Comparison of ENCODE assay signal across 21 cellular contexts in the genomic region with DNA sequence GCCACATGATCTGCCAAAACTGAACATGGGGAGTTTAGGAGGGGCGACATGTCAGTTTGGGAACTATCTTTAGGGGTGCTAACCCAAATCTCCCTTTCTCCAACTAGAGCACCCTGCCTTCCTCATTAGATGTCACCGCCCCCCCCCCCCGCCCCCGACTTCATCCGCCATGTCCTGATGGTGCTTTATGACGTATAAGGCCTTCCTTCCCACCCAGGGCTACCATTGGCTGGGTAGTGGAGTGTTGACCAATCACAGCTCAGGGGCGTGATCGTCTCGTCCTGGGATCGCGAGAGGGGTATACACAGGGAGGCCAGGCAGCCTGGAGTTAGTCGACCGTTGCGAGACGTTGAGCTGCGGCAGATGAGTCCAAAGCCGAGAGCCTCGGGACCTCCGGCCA. TPM values are rescaled to one million over a fixed set of nuclear protein-coding genes. Genes with fewer than 3 reads are reported as not detected.
"Had no signal": no experiment of that assay in that cellular context is flagged by ENCODE, and none has a peak within 500 bp of the region (broad histone marks: within the 10 kb centered on the region; RNA-seq: fewer than 3 reads in every experiment).

Gene VCY1B, plus strand, starts transcription at position 301 of the 400 bp plus-strand sequence. Its CDS starts 63 bp downstream, at position 364.

RNA-seq across cellular contexts. Expression of gene VCY1B, which starts in this region (rescaled TPM):
- total RNA-seq: activated naive CD4-positive, alpha-beta T cell treated with anti-CD3 and anti-CD28 coated beads for 36 hours; activated naive CD4-positive, alpha-beta T cell treated with anti-CD3 and anti-CD28 coated beads, Interleukin-2, amount 50 U/mL, for 72 hours; activated naive CD8-positive, alpha-beta T cell treated with anti-CD3 and anti-CD28 coated beads for 36 hours; activated naive CD8-positive, alpha-beta T cell treated with anti-CD3 and anti-CD28 coated beads, Interleukin-2, amount 10 ng/mL, durations not matched to agents 7 days and 5 days; activated T-cell treated with anti-CD3 and anti-CD28 coated beads, Interleukin-2, amount 50 U/mL, for 4 hours; activated T-cell treated with anti-CD3 and anti-CD28 coated beads, Interleukin-2, amount 50 U/mL, for 72 hours; activated T-helper 1 cell treated with anti-CD3 and anti-CD28 coated beads, Interleukin-12 subunit alpha, Interleukin-12 subunit beta, Interleukin-2, Interleukin-4 antibody, amounts not matched to agents 30 ng/mL and 10 ng/mL and 1 ng/mL, durations not matched to agents 14 hours and 24 hours and 36 hours; activated T-helper 17 cell treated with anti-CD3 and anti-CD28 coated beads, Interleukin-2, amount 50 U/mL, for 72 hours; activated T-helper 2 cell treated with anti-CD3 and anti-CD28 coated beads, Interferon-gamma antibody, Interleukin-2, Interleukin-4, amounts not matched to agents 10 μg/mL and 5 μg/mL and 100 μg/mL, durations not matched to agents 14 hours and 24 hours and 36 hours; adrenal gland; aorta; ascending aorta; astrocyte; body of pancreas; breast epithelium; bronchial epithelial cell; cardiac muscle cell; cardiac septum; cerebellum; chondrocyte had no signal
- polyA plus RNA-seq: adipose tissue, adrenal gland, aorta, cardiac muscle cell had no signal
